10 cellular contexts compared by ENCODE assay signal in genomic region chr4:23930750-23931488, GRCh38. TPM values are rescaled to one million over a fixed set of nuclear protein-coding genes. Genes with fewer than 3 reads are reported as not detected.
A peak's percentile ranks its signal among the peaks of the same experiment; 100 is the strongest.
DNase-seq lines count a peak whose midpoint lies in the region; ATAC-seq and TF ChIP-seq lines count a peak whose summit lies in the region.
"Had no signal": no experiment of that assay in that cellular context is flagged by ENCODE, and none has a peak within 500 bp of the region (broad histone marks: within the 10 kb centered on the region; RNA-seq: fewer than 3 reads in every experiment).

No MANE protein-coding gene starts in this region.

- no peak overlapping the region for H3K4me2 ChIP-seq in neural progenitor cell
- H3K4me2 ChIP-seq: A549 had no signal

- peaks cover 69% of the 10 kb centered on the region for H3K4me1 Mint-ChIP-seq in WTC11
- H3K4me1 Mint-ChIP-seq in neural progenitor cell = peaks cover 18% of the 10 kb centered on the region

- no peaks in the 10 kb centered on the region for H3K9me3 ChIP-seq in neural progenitor cell (ENCODE audit: low read depth)
- H3K9me3 ChIP-seq: A549 had no signal

- H3K27me3 Mint-ChIP-seq in WTC11 (ENCODE audit: low read depth) (peaks cover 3% of the 10 kb centered on the region; the same call in 1 of the 2 replicates), neural progenitor cell (ENCODE audit: insufficient read depth, low read depth) (no peaks in the 10 kb centered on the region)

- TF ChIP-seq CTCF in WTC11 (IDR thresholded peaks at IDR 0.05) (no peak), neural progenitor cell (IDR thresholded peaks at IDR 0.05) (no peak)

- H3K4me3 Mint-ChIP-seq in WTC11 (0 out of 2 replicates have a peak overlapping the region, but pooled peaks have one; percentile 9), neural progenitor cell (no peak overlapping the region)

- H3K36me3 Mint-ChIP-seq in WTC11 (peaks cover 3% of the 10 kb centered on the region; the same call in 1 of the 2 replicates), neural progenitor cell (peaks cover 2% of the 10 kb centered on the region)

- H3K9me3 Mint-ChIP-seq in WTC11 = peaks cover 5% of the 10 kb centered on the region
- no peaks in the 10 kb centered on the region for H3K9me3 Mint-ChIP-seq in neural progenitor cell

- H3K27ac ChIP-seq in neural progenitor cell = no peak overlapping the region
- H3K27ac ChIP-seq: A549 had no signal

- DNase-seq in A172 (ENCODE audit: low spot score) (peak; percentile 28), WTC11 (ENCODE audit: low spot score) (no peak), Right ventricle myocardium superior (peak; percentile 91), neural progenitor cell (ENCODE audit: low spot score) (peak; percentile 10), H7 (no peak), middle frontal gyrus (ENCODE audit: extremely low spot score, low spot score) (no peak), HuH-7.5 (ENCODE audit: low spot score) (no peak)
- DNase-seq: stimulated activated naive CD8-positive, alpha-beta T cell treated with anti-CD3 and anti-CD28 coated beads, Interleukin-15, Interleukin-2, amounts not matched to agents 100 U/mL and 50 U/mL, for 24 hours had no signal

- H3K27ac Mint-ChIP-seq in WTC11 (peak overlapping the region; percentile 52), neural progenitor cell (no peak overlapping the region)

- H3K4me3 ChIP-seq in neural progenitor cell (no peak overlapping the region), H7 (ENCODE audit: insufficient read depth, low read depth, low read length) (no peak overlapping the region)
- H3K4me3 ChIP-seq: A549 had no signal

- H3K79me2 ChIP-seq in neural progenitor cell (ENCODE audit: low read depth) = no peaks in the 10 kb centered on the region

- POLR2A ChIA-PET in WTC11 (lab: Charles Lee) = no interaction called here

- no peak; the same call in 1 of the 2 replicates for ATAC-seq in WTC11
- ATAC-seq in Right ventricle myocardium superior (ENCODE audit: poor library complexity) = peak; percentile 85
- ATAC-seq in GM21423 (IDR thresholded peaks at IDR 0.05; ENCODE audit: unreplicated experiment) = no peak
- ATAC-seq: A549; stimulated activated naive CD8-positive, alpha-beta T cell treated with anti-CD3 and anti-CD28 coated beads, Interleukin-15, Interleukin-2, amounts not matched to agents 100 U/mL and 50 U/mL, for 24 hours had no signal

- no peak overlapping the region for H3K9ac ChIP-seq in neural progenitor cell

- no peaks in the 10 kb centered on the region for H3K36me3 ChIP-seq in neural progenitor cell
- H3K36me3 ChIP-seq in H7 (replicated peaks; ENCODE audit: control insufficient read depth, insufficient read depth, low read length) = no peaks in the 10 kb centered on the region

- CTCF ChIA-PET in WTC11 (lab: Charles Lee) = interaction anchor here (0.8 to 4.3 kb wide), 6 partner anchors 14 to 563 kb away, joined by 3 to 37 read pairs (median 3); partner anchors contain the start of gene PPARGC1A

- peaks cover 11% of the 10 kb centered on the region for H3K4me1 ChIP-seq in neural progenitor cell
- H3K4me1 ChIP-seq: A549 had no signal

- intact Hi-C loops in Right ventricle myocardium superior (cut with DNase I) = loop anchor here (10.0 kb wide), 1 partner anchor 566 kb away; no protein-coding TSS in a partner anchor

- peaks cover 15% of the 10 kb centered on the region for H3F3A ChIP-seq in neural progenitor cell (ENCODE audit: low read depth)

- H4K20me1 ChIP-seq in neural progenitor cell (ENCODE audit: low read depth) = no peaks in the 10 kb centered on the region

- H2AFZ ChIP-seq in neural progenitor cell (replicated peaks) = peak overlapping the region; percentile 48

- H3K27me3 ChIP-seq in neural progenitor cell (no peaks in the 10 kb centered on the region), H7 (ENCODE audit: control insufficient read depth, insufficient read depth, low read length) (no peaks in the 10 kb centered on the region)

TF ChIP-seq in WTC11, 78 proteins besides CTCF, POLR2A, EP300 and RAD21:
- TF ChIP-seq ESRRA (CRISPR knock-in tag; IDR thresholded peaks at IDR 0.05; ENCODE audit: borderline replicate concordance) (no peak), CREM (CRISPR knock-in tag; IDR thresholded peaks at IDR 0.05) (no peak), MYBL2 (CRISPR knock-in tag; IDR thresholded peaks at IDR 0.05) (no peak), ETV6 (CRISPR knock-in tag; IDR thresholded peaks at IDR 0.05) (0 out of 2 replicates have a peak, but pooled peaks have one; percentile 33)

RNA-seq across cellular contexts. Expression of gene PPARGC1A, which starts 41.1 kb away (rescaled TPM):
- total RNA-seq in A172 (2014; rRNA removed; shearing (Covaris generic)) = 2.1 and 3.1 TPM in 2 replicates
- total RNA-seq in WTC11 (2021) = 1.9 to 2.9 TPM (median 2.0 TPM) in 3 replicates
- 82.8 TPM for total RNA-seq in Right ventricle myocardium superior
- 1.7 and 6.6 TPM in 2 replicates for total RNA-seq in neural progenitor cell (ENCODE audit: low replicate concordance)
- 1.1 and 2.0 TPM in 2 replicates for total RNA-seq in H7 (2014; rRNA removed; shearing (Covaris generic))

Comparison
In these comparisons a context has a peak if more than half of its experiments do, and no peak if none do; other contexts are left out.
1. DNase-seq: peak in A172 (single experiment), Right ventricle myocardium superior (single experiment) and neural progenitor cell (single experiment); none in WTC11 (single experiment), H7 (single experiment), middle frontal gyrus (single experiment) and HuH-7.5 (single experiment).
2. RNA of gene PPARGC1A, which starts 41.1 kb away (total RNA-seq): 82.8 TPM in Right ventricle myocardium superior (single experiment); 1.7 to 6.6 TPM in neural progenitor cell, 2.1 to 3.1 TPM in A172, 1.1 to 2.0 TPM in H7 and 1.9 to 2.9 TPM in WTC11; every median in the first group is over 10 times any median in the second.